In the genomic region with DNA sequence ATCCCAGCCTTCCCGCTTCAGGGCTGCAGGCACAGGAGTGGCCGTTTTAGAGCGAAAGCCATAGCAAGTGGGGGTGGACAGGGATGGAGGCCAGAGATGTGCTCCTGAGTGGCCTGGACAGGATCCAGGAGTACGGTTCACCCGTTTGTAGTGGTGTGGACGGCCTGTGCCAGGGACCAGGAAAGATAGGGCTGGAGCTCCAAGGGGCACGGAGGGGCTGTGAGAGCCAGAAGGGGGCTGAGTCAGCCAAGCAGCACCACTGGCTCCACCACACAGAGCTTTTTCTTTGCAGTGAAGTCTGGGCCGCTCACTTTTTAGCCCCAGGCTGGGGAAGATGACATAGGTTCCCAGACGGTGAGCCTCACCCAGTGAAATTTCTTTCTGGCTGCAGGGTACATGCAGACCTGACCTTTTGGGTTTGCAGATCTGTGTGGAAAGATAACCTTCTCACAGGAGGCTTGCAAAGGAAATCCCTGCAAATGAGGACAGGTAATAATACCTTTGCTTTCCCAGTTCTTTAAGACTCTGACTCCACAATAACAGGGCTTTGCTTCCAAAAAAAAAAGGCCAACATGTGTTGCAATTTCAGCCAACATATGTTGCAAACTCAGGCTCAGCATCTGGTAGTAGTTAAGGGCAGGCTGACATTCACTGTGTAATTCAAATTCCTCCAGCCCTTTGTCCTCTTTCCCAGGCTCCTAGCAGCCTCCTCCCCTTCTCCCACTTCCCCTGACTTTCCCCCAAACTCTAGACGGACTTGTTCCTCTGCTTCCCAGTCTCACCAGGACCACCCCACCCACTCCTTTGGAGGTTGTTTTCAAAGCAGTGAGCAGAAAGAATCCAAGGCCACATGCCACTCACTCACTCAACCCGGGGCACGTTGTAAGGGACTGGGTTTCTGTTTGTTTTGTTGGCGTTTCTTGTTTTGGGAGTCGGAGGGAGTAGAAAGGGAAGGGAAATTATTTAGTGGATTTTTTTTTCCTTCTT, we compare ENCODE assay signal across 9 cellular contexts. TPM values are rescaled to one million over a fixed set of nuclear protein-coding genes. Genes with fewer than 3 reads are reported as not detected.
DNase-seq lines count a peak whose midpoint lies in the region; TF ChIP-seq lines count a peak whose summit lies in the region.
"Had no signal": no experiment of that assay in that cellular context is flagged by ENCODE, and none has a peak within 500 bp of the region (broad histone marks: within the 10 kb centered on the region; RNA-seq: fewer than 3 reads in every experiment).

No MANE protein-coding gene starts in this region.

- no peaks in the 10 kb centered on the region for H3K36me3 ChIP-seq in iPS-15b (ENCODE audit: control insufficient read depth, insufficient read depth, low read length)
- H3K36me3 ChIP-seq in stomach = no peaks in the 10 kb centered on the region

- H3K4me3 ChIP-seq in astrocyte of the spinal cord (ENCODE audit: low read depth, low read length) (no peak overlapping the region), iPS-15b (ENCODE audit: low read depth, low read length) (no peak overlapping the region), stomach (no peak overlapping the region)

- H3K4me1 ChIP-seq in iPS-15b (ENCODE audit: control insufficient read depth, insufficient read depth, low read length) = peaks cover 9% of the 10 kb centered on the region
- H3K4me1 ChIP-seq in stomach = peaks cover 11 to 31% (median 25%) of the 10 kb centered on the region in 4 donors

- intact Hi-C loops in stomach (cut with DNase I; ENCODE audit: low total_unique reads) = no loop called here

- no peak for TF ChIP-seq POLR2A in stomach (IDR thresholded peaks at IDR 0.05)

- no peaks in the 10 kb centered on the region for H3K27me3 ChIP-seq in iPS-15b (ENCODE audit: control insufficient read depth, insufficient read depth, low read length)
- no peaks in the 10 kb centered on the region for H3K27me3 ChIP-seq in stomach

- H3K27ac ChIP-seq in stomach = peak overlapping the region; percentile 30 to 74 (median 62)

- H3K9me3 ChIP-seq in iPS-15b (ENCODE audit: control insufficient read depth, insufficient read depth, low read length) (no peaks in the 10 kb centered on the region), stomach (no peaks in the 10 kb centered on the region)

- in situ Hi-C loops in astrocyte of the spinal cord (cut with HindIII; ENCODE audit: low sequenced_read_pairs) = no loop called here

- TF ChIP-seq EP300 in stomach (IDR thresholded peaks at IDR 0.05) = no peak

- 33 to 41% (median 36%) methylated on average over 14 of the region's 14 CpGs for WGBS in stomach, 5 donors

- TF ChIP-seq CTCF in astrocyte of the spinal cord (IDR thresholded peaks at IDR 0.05; ENCODE audit: low read depth, low read length) (no peak), stomach (IDR thresholded peaks at IDR 0.05) (no peak)

- peak; percentile 79 for DNase-seq in HPDE6-E6E7 (ENCODE audit: extremely low spot score)
- DNase-seq in astrocyte of the spinal cord (ENCODE audit: low read depth, low spot score) = peak; percentile 89
- no peak for DNase-seq in stomach
- DNase-seq in NCI-H345 treated with DMSO at 0.1 percent for 48 hours (lab: John Stamatoyannopoulos, UW; ENCODE audit: unreplicated experiment) = no peak
- DNase-seq in glomerular visceral epithelial cell (ENCODE audit: extremely low spot score) = no peak
- DNase-seq in stimulated activated CD4-positive, alpha-beta T cell treated with anti-CD3 and anti-CD28 coated beads, Interleukin-2, amount 100 ng/mL, for 48 hours = no peak
- no peak for DNase-seq in activated CD8-positive, alpha-beta memory T cell treated with anti-CD3 and anti-CD28 coated beads, Interleukin-2, amount 50 U/mL, for 48 hours
- DNase-seq: effector memory CD8-positive, alpha-beta T cell had no signal

- peak overlapping the region; percentile 32 for H3K9ac ChIP-seq in iPS-15b (ENCODE audit: low read depth, low read length)

RNA-seq across cellular contexts. Expression of a gene that starts 20.3 kb away (rescaled TPM):
- total RNA-seq in stomach = 100 to 1,000 TPM in 2 of 5 donors, 10 to 100 TPM in 3; 38.5 to 238 (median 79.9) TPM
- 100 to 1,000 TPM in 2 of 3 donors, 10 to 100 TPM in 1; 77.6 to 123 (median 121) TPM for polyA plus RNA-seq in stomach

RNA-seq across cellular contexts. Expression of a gene that starts 59.2 kb away (rescaled TPM):
- total RNA-seq in stomach = 1 to 10 TPM in 2 of 5 donors, under 1 TPM in 1, not detected in 2; 0.58 to 7.0 (median 1.2) TPM
- polyA plus RNA-seq in stomach = under 1 TPM in 2 of 3 donors, not detected in 1; 0.53 to 0.87 TPM

Comparison
In these comparisons a context has a peak if more than half of its experiments do, and no peak if none do; other contexts are left out.
1. DNase-seq: peak in HPDE6-E6E7 (single experiment) and astrocyte of the spinal cord (single experiment); none in stomach (single experiment), NCI-H345 treated with DMSO at 0.1 percent for 48 hours (single experiment), glomerular visceral epithelial cell (single experiment), stimulated activated CD4-positive, alpha-beta T cell treated with anti-CD3 and anti-CD28 coated beads, Interleukin-2, amount 100 ng/mL, for 48 hours (0 of 2) and activated CD8-positive, alpha-beta memory T cell treated with anti-CD3 and anti-CD28 coated beads, Interleukin-2, amount 50 U/mL, for 48 hours (single experiment).